ENCODE assay signal across 10 cellular contexts in genomic region chr14:30560581-30560980, GRCh38. TPM values are rescaled to one million over a fixed set of nuclear protein-coding genes. Genes with fewer than 3 reads are reported as not detected.
A peak's percentile ranks its signal among the peaks of the same experiment; 100 is the strongest.
DNase-seq lines count a peak whose midpoint lies in the region; ATAC-seq and TF ChIP-seq lines count a peak whose summit lies in the region.
"Had no signal": no experiment of that assay in that cellular context is flagged by ENCODE, and none has a peak within 500 bp of the region (broad histone marks: within the 10 kb centered on the region; RNA-seq: fewer than 3 reads in every experiment).

No MANE protein-coding gene starts in this region.

- no peak overlapping the region for H2AFZ ChIP-seq in KMS-11 (ENCODE audit: low read depth)

- no peak for ATAC-seq in naive thymus-derived CD8-positive, alpha-beta T cell
- ATAC-seq in HG03442 (IDR thresholded peaks at IDR 0.05; ENCODE audit: unreplicated experiment), result no peak

- POLR2A ChIA-PET in CD8-positive, alpha-beta memory T cell (lab: Charles Lee), result interaction anchor here (0.5 kb wide), 1 partner anchor 16 kb away, joined by 5 read pairs; no protein-coding TSS in a partner anchor
- POLR2A ChIA-PET in naive thymus-derived CD8-positive, alpha-beta T cell (lab: Charles Lee), result interaction anchor here (1.2 kb wide), 1 partner anchor 62 kb away, joined by 4 read pairs; the partner anchor contains the start of gene SCFD1

- H3K4me3 ChIP-seq in CD8-positive, alpha-beta memory T cell (ENCODE audit: low read length), result no peak overlapping the region
- no peak overlapping the region for H3K4me3 ChIP-seq in KMS-11 (IDR thresholded peaks at IDR 0.05; ENCODE audit: insufficient read depth, low read depth, low read length)
- peak overlapping the region; percentile 97 for H3K4me3 ChIP-seq in brain microvascular endothelial cell (ENCODE audit: low read depth, low read length)

- H3K4me3 Mint-ChIP-seq in CD8-positive, alpha-beta memory T cell, result peak overlapping the region; percentile 64 to 96 (median 75)
- H3K4me3 Mint-ChIP-seq in naive thymus-derived CD8-positive, alpha-beta T cell, result peak overlapping the region; percentile 47 to 99 (median 81)

- in situ Hi-C loops in brain microvascular endothelial cell (cut with HindIII; ENCODE audit: low pct_ligation_motif_present, low sequenced_read_pairs), result no loop called here

- H3K27me3 ChIP-seq in CD8-positive, alpha-beta memory T cell (ENCODE audit: insufficient read depth, low read length, poor library complexity, severe bottlenecking), result no peaks in the 10 kb centered on the region
- H3K27me3 ChIP-seq in KMS-11 (ENCODE audit: insufficient read depth, low read depth) (no peaks in the 10 kb centered on the region), brain microvascular endothelial cell (replicated peaks) (no peaks in the 10 kb centered on the region)
- H3K27me3 ChIP-seq: spleen, upper lobe of left lung had no signal

- H4K20me1 ChIP-seq in KMS-11 (ENCODE audit: insufficient read depth), result no peaks in the 10 kb centered on the region; the same call in 1 of the 2 replicates

- H3K9me3 Mint-ChIP-seq in CD8-positive, alpha-beta memory T cell, result no peaks in the 10 kb centered on the region
- H3K9me3 Mint-ChIP-seq in naive thymus-derived CD8-positive, alpha-beta T cell, result no peaks in the 10 kb centered on the region

- no peaks in the 10 kb centered on the region for H3K27me3 Mint-ChIP-seq in CD8-positive, alpha-beta memory T cell
- no peaks in the 10 kb centered on the region for H3K27me3 Mint-ChIP-seq in naive thymus-derived CD8-positive, alpha-beta T cell

- no peak for DNase-seq in CD8-positive, alpha-beta memory T cell
- DNase-seq in brain microvascular endothelial cell, result no peak
- no peak for DNase-seq in naive thymus-derived CD8-positive, alpha-beta T cell
- no peak for DNase-seq in stimulated activated naive CD4-positive, alpha-beta T cell (lab: John Stamatoyannopoulos, UW)
- no peak for DNase-seq in germinal center (ENCODE audit: low spot score)
- no peak for DNase-seq in HuH-7.5 (ENCODE audit: low spot score)
- DNase-seq: spleen, upper lobe of left lung had no signal

- no peak overlapping the region for H3K27ac ChIP-seq in CD8-positive, alpha-beta memory T cell (ENCODE audit: low read depth, low read length)
- no peak overlapping the region for H3K27ac ChIP-seq in KMS-11
- H3K27ac ChIP-seq in brain microvascular endothelial cell, result no peak overlapping the region
- H3K27ac ChIP-seq: spleen, upper lobe of left lung had no signal

- peaks cover 0 to 26% (median 8%) of the 10 kb centered on the region in 3 donors for H3K36me3 Mint-ChIP-seq in CD8-positive, alpha-beta memory T cell
- H3K36me3 Mint-ChIP-seq in naive thymus-derived CD8-positive, alpha-beta T cell, result peaks cover 8 to 16% (median 14%) of the 10 kb centered on the region in 3 donors

- no peak overlapping the region for H3K9ac ChIP-seq in KMS-11

- CTCF ChIA-PET in CD8-positive, alpha-beta memory T cell (lab: Charles Lee), result no interaction called here

- H3K36me3 ChIP-seq in CD8-positive, alpha-beta memory T cell (ENCODE audit: insufficient read depth, low read length), result no peaks in the 10 kb centered on the region
- H3K36me3 ChIP-seq in KMS-11 (ENCODE audit: insufficient read depth), result no peaks in the 10 kb centered on the region
- H3K36me3 ChIP-seq in brain microvascular endothelial cell (replicated peaks), result no peaks in the 10 kb centered on the region
- H3K36me3 ChIP-seq: upper lobe of left lung had no signal

- peaks cover 59% of the 10 kb centered on the region for H3K79me2 ChIP-seq in KMS-11 (ENCODE audit: insufficient read depth, low read depth)

- H3K27ac Mint-ChIP-seq in CD8-positive, alpha-beta memory T cell, result peak overlapping the region in 5 of 8 donors; percentile 4 to 63 (median 43)
- H3K27ac Mint-ChIP-seq in naive thymus-derived CD8-positive, alpha-beta T cell, result peak overlapping the region in 4 of 10 donors; percentile 2 to 72 (median 29)

- no peaks in the 10 kb centered on the region for H3K9me3 ChIP-seq in CD8-positive, alpha-beta memory T cell (ENCODE audit: low read length)
- H3K9me3 ChIP-seq: spleen, upper lobe of left lung had no signal

- peaks cover 18% of the 10 kb centered on the region for H3K4me1 ChIP-seq in CD8-positive, alpha-beta memory T cell (ENCODE audit: insufficient read depth, low read length)
- peaks cover 13% of the 10 kb centered on the region for H3K4me1 ChIP-seq in KMS-11 (ENCODE audit: low read depth, poor library complexity, severe bottlenecking)

- H3K4me1 Mint-ChIP-seq in CD8-positive, alpha-beta memory T cell, result peaks cover 42 to 59% (median 56%) of the 10 kb centered on the region in 3 donors
- peaks cover 22 to 52% (median 43%) of the 10 kb centered on the region in 4 donors for H3K4me1 Mint-ChIP-seq in naive thymus-derived CD8-positive, alpha-beta T cell

- TF ChIP-seq CTCF in KMS-11 (conservative IDR thresholded peaks at IDR 0.05; ENCODE audit: low read depth, low read length) (no peak), brain microvascular endothelial cell (IDR thresholded peaks at IDR 0.05; ENCODE audit: low read depth, low read length, missing control alignments) (no peak)

- H3K4me2 ChIP-seq in KMS-11, result peak overlapping the region; percentile 80

RNA-seq across cellular contexts. Expression of gene G2E3, which starts 1.6 kb away (rescaled TPM):
- 10 to 100 TPM; 17.3 to 19.1 TPM for total RNA-seq in CD8-positive, alpha-beta memory T cell
- 18.2 TPM for polyA plus RNA-seq in CD8-positive, alpha-beta memory T cell
- total RNA-seq in naive thymus-derived CD8-positive, alpha-beta T cell, result 10 to 100 TPM; 30.2 to 30.4 TPM
- 10 to 100 TPM in 2 of 3 donors, 1 to 10 TPM in 1; 8.1 to 11.8 (median 11.4) TPM for polyA plus RNA-seq in naive thymus-derived CD8-positive, alpha-beta T cell
